In the genomic region with DNA sequence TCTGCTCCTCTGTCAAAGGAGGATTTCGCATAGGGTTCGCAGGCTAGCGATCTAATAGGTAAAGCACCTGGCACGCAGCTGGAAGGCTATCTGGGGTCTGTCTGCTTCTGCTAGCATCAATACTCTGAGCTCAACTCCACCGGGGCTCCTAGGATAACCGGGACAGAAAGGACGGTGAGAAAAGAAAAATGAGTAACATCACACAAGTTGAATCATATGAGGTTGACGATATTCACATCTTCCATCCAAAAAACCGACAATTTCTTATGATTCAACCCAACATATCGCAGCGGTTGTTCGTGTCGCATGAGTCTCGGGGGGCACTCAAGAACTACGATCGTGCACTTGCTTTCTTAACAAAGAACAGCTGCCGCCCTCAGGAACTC, we compare ENCODE assay signal across 9 cellular contexts. TPM values are rescaled to one million over a fixed set of nuclear protein-coding genes. Genes with fewer than 3 reads are reported as not detected.
DNase-seq lines count a peak whose midpoint lies in the region; ATAC-seq and TF ChIP-seq lines count a peak whose summit lies in the region.
"Had no signal": no experiment of that assay in that cellular context is flagged by ENCODE, and none has a peak within 500 bp of the region (broad histone marks: within the 10 kb centered on the region; RNA-seq: fewer than 3 reads in every experiment).

No MANE protein-coding gene starts in this region.

- POLR2A ChIA-PET in SK-N-SH (lab: Yijun Ruan, JAX): no interaction called here

- no peak overlapping the region for H2BK5ac ChIP-seq in mesenchymal stem cell (ENCODE audit: low read depth, low read length, poor library complexity, severe bottlenecking)

- peak overlapping the region; percentile 46 for H3K4me3 ChIP-seq in SK-N-SH (ENCODE audit: low read depth in 2 of 2, low read length in 1 of 2)
- peak overlapping the region; percentile 39 for H3K4me3 ChIP-seq in astrocyte of the cerebellum (ENCODE audit: low read depth, low read length)
- H3K4me3 ChIP-seq in mesenchymal stem cell (ENCODE audit: insufficient read depth in 1 of 2, low read depth in 1 of 2, low read length in 2 of 2): peak overlapping the region; percentile 67 to 72
- H3K4me3 ChIP-seq in stomach smooth muscle (ENCODE audit: low read length in 2 of 2): peak overlapping the region; percentile 73 to 80

- no peak overlapping the region for H2AK5ac ChIP-seq in mesenchymal stem cell (ENCODE audit: low read length, severe bottlenecking)

- TF ChIP-seq CTCF in SK-N-SH (IDR thresholded peaks at IDR 0.05) (no peak), astrocyte of the cerebellum (IDR thresholded peaks at IDR 0.05; ENCODE audit: low read depth, low read length, missing control alignments) (no peak)

- no peak for TF ChIP-seq EP300 in SK-N-SH (IDR thresholded peaks at IDR 0.05; ENCODE audit: borderline replicate concordance in 1 of 2, low read depth in 1 of 2, low read length in 1 of 2)

- WGBS in SK-N-SH (ENCODE audit: low lambda C conversion rate): 19% methylated on average over 17 of the region's 17 CpGs
- WGBS in mesenchymal stem cell: 16% methylated on average over 17 of the region's 17 CpGs

- H2AFZ ChIP-seq in SK-N-SH (ENCODE audit: low read depth) (peak overlapping the region; percentile 24; the same call in 1 of the 2 replicates), mesenchymal stem cell (ENCODE audit: low read depth, low read length) (no peak overlapping the region)

- H3K27me3 ChIP-seq in SK-N-SH (ENCODE audit: insufficient read depth) (peaks cover 39% of the 10 kb centered on the region), mesenchymal stem cell (ENCODE audit: control insufficient read depth in 1 of 2, insufficient read depth in 1 of 2, low read length in 2 of 2) (peaks cover 49 to 85% of the 10 kb centered on the region in 2 experiments), stomach smooth muscle (ENCODE audit: control insufficient read depth in 1 of 2, insufficient read depth in 2 of 2, low read length in 2 of 2) (peaks cover 30 to 42% of the 10 kb centered on the region in 2 donors)

- ATAC-seq in SK-N-SH treated with all-trans-retinoic acid at 6 μM for 48 hours (no peak), GM21360 (IDR thresholded peaks at IDR 0.05; ENCODE audit: unreplicated experiment) (no peak)

- H2BK120ac ChIP-seq in mesenchymal stem cell (ENCODE audit: low read depth, low read length): no peak overlapping the region

- H4K20me1 ChIP-seq in SK-N-SH (ENCODE audit: insufficient read depth): no peaks in the 10 kb centered on the region

- H3K9ac ChIP-seq in SK-N-SH (no peak overlapping the region), mesenchymal stem cell (ENCODE audit: low read length) (no peak overlapping the region), stomach smooth muscle (ENCODE audit: low read length in 2 of 2) (no peak overlapping the region)

- no peaks in the 10 kb centered on the region for H3K79me1 ChIP-seq in mesenchymal stem cell (replicated peaks; ENCODE audit: low read length, poor library complexity, severe bottlenecking)

- no peak overlapping the region for H4K91ac ChIP-seq in mesenchymal stem cell (ENCODE audit: low read length)

- no peak overlapping the region for H3K27ac ChIP-seq in SK-N-SH (ENCODE audit: low read depth in 2 of 2, low read length in 1 of 2)
- H3K27ac ChIP-seq in mesenchymal stem cell (ENCODE audit: low read length, poor library complexity, severe bottlenecking): no peak overlapping the region
- H3K27ac ChIP-seq in stomach smooth muscle (ENCODE audit: low read length): no peak overlapping the region
- H3K27ac ChIP-seq: left lung had no signal

- H3K18ac ChIP-seq in mesenchymal stem cell (ENCODE audit: low read depth in 1 of 2, low read length in 2 of 2): no peak overlapping the region

- no peak overlapping the region for H2BK12ac ChIP-seq in mesenchymal stem cell (ENCODE audit: low read length in 2 of 2)

- DNase-seq in SK-N-SH (peak; percentile 27), astrocyte of the cerebellum (ENCODE audit: low read depth) (no peak), mesenchymal stem cell (no peak), KBM-7 (no peak)
- no peak for DNase-seq in central memory CD4-positive, alpha-beta T cell

- H3K4me2 ChIP-seq in SK-N-SH: peak overlapping the region; percentile 78
- H3K4me2 ChIP-seq in mesenchymal stem cell (ENCODE audit: low read length, poor library complexity, severe bottlenecking): peak overlapping the region; percentile 97

- no peaks in the 10 kb centered on the region for H3F3A ChIP-seq in SK-N-SH (replicated peaks; ENCODE audit: insufficient read depth)

- H3K4me1 ChIP-seq in SK-N-SH (ENCODE audit: control insufficient read depth in 1 of 2, insufficient read depth in 2 of 2, low read depth in 1 of 2, low read length in 1 of 2) (peaks cover 0 to 10% of the 10 kb centered on the region in 2 experiments; a peak in 1 of 4 replicates), mesenchymal stem cell (ENCODE audit: control insufficient read depth, insufficient read depth, low read depth, low read length) (peaks cover 19% of the 10 kb centered on the region), stomach smooth muscle (ENCODE audit: control insufficient read depth, insufficient read depth, low read length) (peaks cover 19% of the 10 kb centered on the region)

- no peak overlapping the region for H3K14ac ChIP-seq in mesenchymal stem cell (ENCODE audit: low read length in 2 of 2)

- H3K79me2 ChIP-seq in SK-N-SH (ENCODE audit: insufficient read depth): no peaks in the 10 kb centered on the region

- in situ Hi-C loops in astrocyte of the cerebellum (cut with HindIII; ENCODE audit: low sequenced_read_pairs): no loop called here
- in situ Hi-C loops in KBM-7 (cut with MboI; ENCODE audit: low pct_unique_long_range_greater_than_20kb, low sequenced_read_pairs): no loop called here

- CTCF ChIA-PET in SK-N-SH (lab: Yijun Ruan, JAX): interaction anchor here (1.0 to 2.1 kb wide), 3 partner anchors 10 to 45 kb away, joined by 3 to 6 read pairs (median 5); no protein-coding TSS in a partner anchor

- H3K9me3 ChIP-seq in SK-N-SH (no peaks in the 10 kb centered on the region), mesenchymal stem cell (ENCODE audit: control insufficient read depth, low read length) (peaks cover 20% of the 10 kb centered on the region), stomach smooth muscle (ENCODE audit: control insufficient read depth in 2 of 2, low read length in 2 of 2) (peaks cover 5 to 11% of the 10 kb centered on the region in 2 donors)
- H3K9me3 ChIP-seq: left lung had no signal

- H3K23ac ChIP-seq in mesenchymal stem cell (ENCODE audit: low read length in 2 of 2): peak overlapping the region in 1 of 2 experiments; percentile 62

- no peak overlapping the region for H2BK15ac ChIP-seq in mesenchymal stem cell (ENCODE audit: low read depth, poor library complexity, severe bottlenecking)

- H3K4ac ChIP-seq in mesenchymal stem cell (ENCODE audit: low read depth in 1 of 2, low read length in 2 of 2): no peak overlapping the region

- no peak for TF ChIP-seq RAD21 in SK-N-SH (IDR thresholded peaks at IDR 0.05; ENCODE audit: low read length)

- no peaks in the 10 kb centered on the region for H3K9me2 ChIP-seq in SK-N-SH

- H4K8ac ChIP-seq in mesenchymal stem cell (ENCODE audit: low read length): no peak overlapping the region

- H3K36me3 ChIP-seq in SK-N-SH (replicated peaks in 1 of 2; ENCODE audit: control insufficient read depth in 1 of 2, insufficient read depth in 2 of 2, low read length in 1 of 2): no peaks in the 10 kb centered on the region
- no peaks in the 10 kb centered on the region for H3K36me3 ChIP-seq in mesenchymal stem cell (ENCODE audit: control insufficient read depth in 1 of 2, insufficient read depth in 2 of 2, low read depth in 1 of 2, low read length in 2 of 2)
- no peaks in the 10 kb centered on the region for H3K36me3 ChIP-seq in stomach smooth muscle (ENCODE audit: control insufficient read depth in 2 of 2, insufficient read depth in 2 of 2, low read length in 2 of 2)
- H3K36me3 ChIP-seq: left lung had no signal

TF ChIP-seq in SK-N-SH, 30 proteins besides CTCF, POLR2A, EP300 and RAD21:
- TF ChIP-seq USF2 (IDR thresholded peaks at IDR 0.05; ENCODE audit: borderline replicate concordance, low read depth, low read length) (no peak), MXI1 (IDR thresholded peaks at IDR 0.05; ENCODE audit: low read depth, low read length) (no peak), NRF1 (IDR thresholded peaks at IDR 0.05; ENCODE audit: low read depth, low read length) (no peak), GATA2 (CRISPR knock-in tag; IDR thresholded peaks at IDR 0.05) (no peak), EZH2phosphoT487 (IDR thresholded peaks at IDR 0.05; ENCODE audit: borderline replicate concordance, low read depth) (0 out of 2 replicates have a peak, but pooled peaks have one; percentile 64)

TF ChIP-seq in SK-N-SH treated with all-trans-retinoic acid at 6 μM for 48 hours, 23 proteins besides CTCF, POLR2A, EP300 and RAD21 (continues in another document):
- TF ChIP-seq TCF4 (CRISPR knock-in tag; IDR thresholded peaks at IDR 0.05; ENCODE audit: borderline replicate concordance): no peak
- no peak for TF ChIP-seq TSHZ2 (CRISPR knock-in tag; IDR thresholded peaks at IDR 0.05)
- no peak for TF ChIP-seq PPARA (CRISPR knock-in tag; IDR thresholded peaks at IDR 0.05; ENCODE audit: borderline replicate concordance)
- TF ChIP-seq SNAI2 (CRISPR knock-in tag; IDR thresholded peaks at IDR 0.05): no peak
- TF ChIP-seq RARB (CRISPR knock-in tag; IDR thresholded peaks at IDR 0.05): no peak

RNA-seq across cellular contexts. Expression of gene PROM1, which starts 1.8 kb away (rescaled TPM):
- polyA plus RNA-seq in SK-N-SH (2012; rRNA removed): not detected in 2 replicates
- not detected in 2 replicates for polyA plus RNA-seq in SK-N-SH (2012; cell fraction: cytosol; rRNA removed)
- polyA plus RNA-seq in SK-N-SH (2012; cell fraction: nucleus; rRNA removed): not detected in 2 replicates
- 2.3 TPM for polyA plus RNA-seq in mesenchymal stem cell (2013, experiment 1 of 2)
- polyA plus RNA-seq in mesenchymal stem cell (2013, experiment 2 of 2): 2.2 TPM
